ENCODE assay signal across 8 cellular contexts in genomic region chr5:139638090-139638735, GRCh38. TPM values are rescaled to one million over a fixed set of nuclear protein-coding genes. Genes with fewer than 3 reads are reported as not detected.
A peak's percentile ranks its signal among the peaks of the same experiment; 100 is the strongest.
DNase-seq lines count a peak whose midpoint lies in the region; ATAC-seq and TF ChIP-seq lines count a peak whose summit lies in the region.

No MANE protein-coding gene starts in this region.

- peaks cover 74% of the 10 kb centered on the region for H3K36me3 Mint-ChIP-seq in Caco-2 (ENCODE audit: insufficient read depth, unreplicated experiment)

- no TSS peak for BruUV-seq in Caco-2 (replicated peaks; lab: Mats Ljungman, UMichigan)

- H3K27me3 ChIP-seq in Caco-2 (replicated peaks; ENCODE audit: control insufficient read depth, insufficient read depth, low read length) (no peaks in the 10 kb centered on the region), brain microvascular endothelial cell (replicated peaks) (no peaks in the 10 kb centered on the region), gastrocnemius medialis (no peaks in the 10 kb centered on the region)

- TF ChIP-seq POLR2A in gastrocnemius medialis (IDR thresholded peaks at IDR 0.05): peak; percentile 58 to 67

- in situ Hi-C loops in brain microvascular endothelial cell (cut with HindIII; ENCODE audit: low pct_ligation_motif_present, low sequenced_read_pairs) (loop anchor here (25.0 kb wide), 1 partner anchor 124 kb away; no protein-coding TSS in a partner anchor), gastrocnemius medialis (cut with MboI; ENCODE audit: low sequenced_read_pairs in 4 of 4) (loop anchor here in 1 of 4 donors (10.0 kb wide), 1 partner anchor 57 kb away; no protein-coding TSS in a partner anchor)

- no peaks in the 10 kb centered on the region for H3K9me3 Mint-ChIP-seq in Caco-2 (ENCODE audit: unreplicated experiment)

- intact Hi-C loops in Caco-2 (cut with micrococcal nuclease; ENCODE audit: unreplicated experiment): no loop called here
- intact Hi-C loops in gastrocnemius medialis (cut with DNase I; ENCODE audit: low total_unique reads): loop anchor here (5.0 to 10.0 kb wide), 2 partner anchors 109 to 537 kb away; partner anchors contain the start of gene CYSTM1

- peak; percentile 20 for ATAC-seq in GM19351 (IDR thresholded peaks at IDR 0.05; ENCODE audit: unreplicated experiment)
- peak; percentile 42 to 52 for ATAC-seq in gastrocnemius medialis
- ATAC-seq in HG02852 (IDR thresholded peaks at IDR 0.05; ENCODE audit: unreplicated experiment): no peak

- no peaks in the 10 kb centered on the region for H3K27me3 Mint-ChIP-seq in Caco-2 (ENCODE audit: insufficient read depth, unreplicated experiment)

- H3K9me3 ChIP-seq in Caco-2 (no peaks in the 10 kb centered on the region), gastrocnemius medialis (no peaks in the 10 kb centered on the region)

- H3K4me1 ChIP-seq in Caco-2 (peaks cover 55% of the 10 kb centered on the region), gastrocnemius medialis (peaks cover 67 to 75% of the 10 kb centered on the region in 2 donors)

- H3K36me3 ChIP-seq in Caco-2 (ENCODE audit: control insufficient read depth, insufficient read depth, low read length) (no peaks in the 10 kb centered on the region), brain microvascular endothelial cell (replicated peaks) (no peaks in the 10 kb centered on the region), gastrocnemius medialis (no peaks in the 10 kb centered on the region)

- CTCF ChIA-PET in Caco-2 (lab: Charles Lee): interaction anchor here (1.2 kb wide), 1 partner anchor 10 kb away, joined by 7 read pairs; the partner anchor contains the start of gene CXXC5

- peak overlapping the region; percentile 18 for H3K27ac ChIP-seq in brain microvascular endothelial cell
- H3K27ac ChIP-seq in gastrocnemius medialis: peak overlapping the region; percentile 96 to 99 (median 98)

- DNase-seq in Caco-2 (peak in 1 of 2 experiments; percentile 34), NCI-H2196 treated with DMSO at 0.1 percent for 48 hours (lab: John Stamatoyannopoulos, UW; ENCODE audit: unreplicated experiment) (peak; percentile 90), brain microvascular endothelial cell (no peak), iPS-NIHi11 (ENCODE audit: low spot score) (peak; percentile 67), gastrocnemius medialis (peak; percentile 84 to 94), HPDE6-E6E7 (ENCODE audit: extremely low spot score) (no peak)

- peaks cover 63% of the 10 kb centered on the region for H3K4me1 Mint-ChIP-seq in Caco-2 (ENCODE audit: low read depth, unreplicated experiment)

- peak overlapping the region; percentile 55 for H3K27ac Mint-ChIP-seq in Caco-2 (ENCODE audit: unreplicated experiment)

- POLR2A ChIA-PET in Caco-2 (lab: Charles Lee): interaction anchor here (1.6 kb wide), 1 partner anchor 10 kb away, joined by 3 read pairs; the partner anchor contains the start of gene CXXC5

- H3K4me3 Mint-ChIP-seq in Caco-2 (ENCODE audit: unreplicated experiment): no peak overlapping the region

- H3K4me3 ChIP-seq in Caco-2 (ENCODE audit: low read depth, low read length) (no peak overlapping the region), brain microvascular endothelial cell (ENCODE audit: low read depth, low read length) (peak overlapping the region; percentile 53), gastrocnemius medialis (peak overlapping the region; percentile 62 to 92 (median 76))

- TF ChIP-seq CTCF in Caco-2 (IDR thresholded peaks at IDR 0.05; ENCODE audit: insufficient read depth in 1 of 2, low read depth in 1 of 2, low read length in 1 of 2, severe bottlenecking in 1 of 2, unreplicated experiment in 1 of 2) (no peak), brain microvascular endothelial cell (IDR thresholded peaks at IDR 0.05; ENCODE audit: low read depth, low read length, missing control alignments) (no peak), gastrocnemius medialis (IDR thresholded peaks at IDR 0.05 in 4 of 5, conservative IDR thresholded peaks at IDR 0.05 in 1 of 5) (no peak)

RNA-seq across cellular contexts. Expression of gene CXXC5, which starts 9.9 kb away (rescaled TPM):
- total RNA-seq in Caco-2 (2022) (79.5 and 92.3 TPM in 2 replicates), gastrocnemius medialis (10 to 100 TPM; 38.5 to 83.8 (median 60.9) TPM)

Comparison
In these comparisons a context has a peak if more than half of its experiments do, and no peak if none do; other contexts are left out.
1. DNase-seq: peak in NCI-H2196 treated with DMSO at 0.1 percent for 48 hours (single experiment), iPS-NIHi11 (single experiment) and gastrocnemius medialis (2 of 2); none in brain microvascular endothelial cell (single experiment) and HPDE6-E6E7 (single experiment).